ENCODE assay signal across 1 cellular context in the genomic region with DNA sequence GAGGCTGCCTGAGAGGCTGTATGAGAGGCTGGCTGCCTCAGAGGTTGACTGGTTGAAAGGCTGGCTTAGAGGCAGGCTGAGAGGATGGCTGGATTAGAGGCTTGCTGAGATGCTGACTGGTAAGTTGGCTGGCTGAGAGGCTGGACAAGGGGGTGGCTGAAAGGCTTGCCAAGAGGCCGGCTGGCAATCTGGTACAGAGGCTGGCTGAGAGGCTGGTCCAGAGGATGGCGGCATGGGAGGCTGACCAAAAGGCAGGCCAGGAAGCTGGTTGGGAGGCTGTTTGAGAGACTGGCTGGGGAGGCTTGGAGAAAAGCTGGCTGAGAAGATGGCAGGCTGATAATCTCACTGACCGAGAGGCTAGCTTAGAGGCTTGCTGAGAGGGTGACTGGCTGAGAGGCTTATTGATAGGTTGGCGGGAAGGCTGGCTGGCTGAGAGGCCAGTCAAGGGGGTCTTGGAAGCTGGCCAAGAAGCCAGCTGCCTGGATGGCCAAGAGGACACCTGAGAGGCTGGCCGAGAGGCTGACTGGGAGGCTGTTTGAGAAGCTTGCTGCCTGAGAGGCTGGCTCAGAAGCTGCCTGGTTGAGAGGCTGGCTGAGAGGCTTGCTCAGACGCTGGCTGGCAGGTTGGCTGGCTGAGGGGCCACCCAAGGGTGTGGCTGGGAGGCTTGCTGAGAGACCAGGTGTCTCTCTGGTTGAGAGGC.
TF ChIP-seq lines count a peak whose summit lies in the region.

No MANE protein-coding gene starts in this region.

TF ChIP-seq in HepG2, 621 proteins besides CTCF, POLR2A, EP300 and RAD21 (continued from another document and continues in another):
- TF ChIP-seq, protein P1, sequence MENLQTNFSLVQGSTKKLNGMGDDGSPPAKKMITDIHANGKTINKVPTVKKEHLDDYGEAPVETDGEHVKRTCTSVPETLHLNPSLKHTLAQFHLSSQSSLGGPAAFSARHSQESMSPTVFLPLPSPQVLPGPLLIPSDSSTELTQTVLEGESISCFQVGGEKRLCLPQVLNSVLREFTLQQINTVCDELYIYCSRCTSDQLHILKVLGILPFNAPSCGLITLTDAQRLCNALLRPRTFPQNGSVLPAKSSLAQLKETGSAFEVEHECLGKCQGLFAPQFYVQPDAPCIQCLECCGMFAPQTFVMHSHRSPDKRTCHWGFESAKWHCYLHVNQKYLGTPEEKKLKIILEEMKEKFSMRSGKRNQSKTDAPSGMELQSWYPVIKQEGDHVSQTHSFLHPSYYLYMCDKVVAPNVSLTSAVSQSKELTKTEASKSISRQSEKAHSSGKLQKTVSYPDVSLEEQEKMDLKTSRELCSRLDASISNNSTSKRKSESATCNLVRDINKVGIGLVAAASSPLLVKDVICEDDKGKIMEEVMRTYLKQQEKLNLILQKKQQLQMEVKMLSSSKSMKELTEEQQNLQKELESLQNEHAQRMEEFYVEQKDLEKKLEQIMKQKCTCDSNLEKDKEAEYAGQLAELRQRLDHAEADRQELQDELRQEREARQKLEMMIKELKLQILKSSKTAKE (CRISPR knock-in tag; IDR thresholded peaks at IDR 0.05; ENCODE audit: borderline replicate concordance) = no peak
- TF ChIP-seq NFE2L2 (IDR thresholded peaks at IDR 0.05; ENCODE audit: low read length) = no peak
- TF ChIP-seq MTA3 (CRISPR knock-in tag; IDR thresholded peaks at IDR 0.05) = no peak
- TF ChIP-seq LCORL (IDR thresholded peaks at IDR 0.05) = no peak
- TF ChIP-seq LCORL (CRISPR knock-in tag; IDR thresholded peaks at IDR 0.05) = no peak; the same call in 1 of the 2 replicates
- TF ChIP-seq ZNF776 (CRISPR knock-in tag; IDR thresholded peaks at IDR 0.05) = peak; percentile 74; the same call in 1 of the 2 replicates
- TF ChIP-seq, protein P2, sequence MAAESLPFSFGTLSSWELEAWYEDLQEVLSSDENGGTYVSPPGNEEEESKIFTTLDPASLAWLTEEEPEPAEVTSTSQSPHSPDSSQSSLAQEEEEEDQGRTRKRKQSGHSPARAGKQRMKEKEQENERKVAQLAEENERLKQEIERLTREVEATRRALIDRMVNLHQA (CRISPR knock-in tag; IDR thresholded peaks at IDR 0.05) = no peak
- peak; percentile 56; the same call in 1 of the 2 replicates for TF ChIP-seq NRL (CRISPR knock-in tag; IDR thresholded peaks at IDR 0.05; ENCODE audit: borderline replicate concordance)
- TF ChIP-seq, protein P3, sequence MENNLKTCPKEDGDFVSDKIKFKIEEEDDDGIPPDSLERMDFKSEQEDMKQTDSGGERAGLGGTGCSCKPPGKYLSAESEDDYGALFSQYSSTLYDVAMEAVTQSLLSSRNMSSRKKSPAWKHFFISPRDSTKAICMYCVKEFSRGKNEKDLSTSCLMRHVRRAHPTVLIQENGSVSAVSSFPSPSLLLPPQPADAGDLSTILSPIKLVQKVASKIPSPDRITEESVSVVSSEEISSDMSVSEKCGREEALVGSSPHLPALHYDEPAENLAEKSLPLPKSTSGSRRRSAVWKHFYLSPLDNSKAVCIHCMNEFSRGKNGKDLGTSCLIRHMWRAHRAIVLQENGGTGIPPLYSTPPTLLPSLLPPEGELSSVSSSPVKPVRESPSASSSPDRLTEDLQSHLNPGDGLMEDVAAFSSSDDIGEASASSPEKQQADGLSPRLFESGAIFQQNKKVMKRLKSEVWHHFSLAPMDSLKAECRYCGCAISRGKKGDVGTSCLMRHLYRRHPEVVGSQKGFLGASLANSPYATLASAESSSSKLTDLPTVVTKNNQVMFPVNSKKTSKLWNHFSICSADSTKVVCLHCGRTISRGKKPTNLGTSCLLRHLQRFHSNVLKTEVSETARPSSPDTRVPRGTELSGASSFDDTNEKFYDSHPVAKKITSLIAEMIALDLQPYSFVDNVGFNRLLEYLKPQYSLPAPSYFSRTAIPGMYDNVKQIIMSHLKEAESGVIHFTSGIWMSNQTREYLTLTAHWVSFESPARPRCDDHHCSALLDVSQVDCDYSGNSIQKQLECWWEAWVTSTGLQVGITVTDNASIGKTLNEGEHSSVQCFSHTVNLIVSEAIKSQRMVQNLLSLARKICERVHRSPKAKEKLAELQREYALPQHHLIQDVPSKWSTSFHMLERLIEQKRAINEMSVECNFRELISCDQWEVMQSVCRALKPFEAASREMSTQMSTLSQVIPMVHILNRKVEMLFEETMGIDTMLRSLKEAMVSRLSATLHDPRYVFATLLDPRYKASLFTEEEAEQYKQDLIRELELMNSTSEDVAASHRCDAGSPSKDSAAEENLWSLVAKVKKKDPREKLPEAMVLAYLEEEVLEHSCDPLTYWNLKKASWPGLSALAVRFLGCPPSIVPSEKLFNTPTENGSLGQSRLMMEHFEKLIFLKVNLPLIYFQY (CRISPR knock-in tag; IDR thresholded peaks at IDR 0.05; ENCODE audit: borderline replicate concordance) = no peak
- TF ChIP-seq HIVEP1 (CRISPR knock-in tag; IDR thresholded peaks at IDR 0.05) = no peak
- no peak for TF ChIP-seq ZNF484 (CRISPR knock-in tag; IDR thresholded peaks at IDR 0.05; ENCODE audit: borderline replicate concordance, low read depth)
- TF ChIP-seq CREM (IDR thresholded peaks at IDR 0.05) = no peak
- TF ChIP-seq CREM (CRISPR knock-in tag; IDR thresholded peaks at IDR 0.05) = no peak
- TF ChIP-seq, protein P4, sequence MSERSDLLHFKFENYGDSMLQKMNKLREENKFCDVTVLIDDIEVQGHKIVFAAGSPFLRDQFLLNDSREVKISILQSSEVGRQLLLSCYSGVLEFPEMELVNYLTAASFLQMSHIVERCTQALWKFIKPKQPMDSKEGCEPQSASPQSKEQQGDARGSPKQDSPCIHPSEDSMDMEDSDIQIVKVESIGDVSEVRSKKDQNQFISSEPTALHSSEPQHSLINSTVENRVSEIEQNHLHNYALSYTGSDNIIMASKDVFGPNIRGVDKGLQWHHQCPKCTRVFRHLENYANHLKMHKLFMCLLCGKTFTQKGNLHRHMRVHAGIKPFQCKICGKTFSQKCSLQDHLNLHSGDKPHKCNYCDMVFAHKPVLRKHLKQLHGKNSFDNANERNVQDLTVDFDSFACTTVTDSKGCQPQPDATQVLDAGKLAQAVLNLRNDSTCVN (CRISPR knock-in tag; IDR thresholded peaks at IDR 0.05; ENCODE audit: borderline replicate concordance) = no peak
- TF ChIP-seq, protein P5, sequence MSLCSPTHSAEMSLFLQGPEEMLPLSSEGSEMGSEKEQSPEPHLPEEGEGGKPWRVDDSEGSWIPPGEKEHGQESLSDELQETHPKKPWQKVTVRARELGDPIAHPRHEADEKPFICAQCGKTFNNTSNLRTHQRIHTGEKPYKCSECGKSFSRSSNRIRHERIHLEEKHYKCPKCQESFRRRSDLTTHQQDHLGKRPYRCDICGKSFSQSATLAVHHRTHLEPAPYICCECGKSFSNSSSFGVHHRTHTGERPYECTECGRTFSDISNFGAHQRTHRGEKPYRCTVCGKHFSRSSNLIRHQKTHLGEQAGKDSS (CRISPR knock-in tag; IDR thresholded peaks at IDR 0.05; ENCODE audit: borderline replicate concordance, low read depth) = peak; percentile 80; the same call in 1 of the 2 replicates
- TF ChIP-seq FOXC1 (CRISPR knock-in tag; IDR thresholded peaks at IDR 0.05; ENCODE audit: borderline replicate concordance) = peak; percentile 70
- TF ChIP-seq BCL6 (CRISPR knock-in tag; IDR thresholded peaks at IDR 0.05) = no peak
- no peak for TF ChIP-seq ZNF230 (CRISPR knock-in tag; IDR thresholded peaks at IDR 0.05)
- TF ChIP-seq ZZZ3 (CRISPR knock-in tag; IDR thresholded peaks at IDR 0.05; ENCODE audit: borderline replicate concordance) = no peak
- TF ChIP-seq, protein P6, sequence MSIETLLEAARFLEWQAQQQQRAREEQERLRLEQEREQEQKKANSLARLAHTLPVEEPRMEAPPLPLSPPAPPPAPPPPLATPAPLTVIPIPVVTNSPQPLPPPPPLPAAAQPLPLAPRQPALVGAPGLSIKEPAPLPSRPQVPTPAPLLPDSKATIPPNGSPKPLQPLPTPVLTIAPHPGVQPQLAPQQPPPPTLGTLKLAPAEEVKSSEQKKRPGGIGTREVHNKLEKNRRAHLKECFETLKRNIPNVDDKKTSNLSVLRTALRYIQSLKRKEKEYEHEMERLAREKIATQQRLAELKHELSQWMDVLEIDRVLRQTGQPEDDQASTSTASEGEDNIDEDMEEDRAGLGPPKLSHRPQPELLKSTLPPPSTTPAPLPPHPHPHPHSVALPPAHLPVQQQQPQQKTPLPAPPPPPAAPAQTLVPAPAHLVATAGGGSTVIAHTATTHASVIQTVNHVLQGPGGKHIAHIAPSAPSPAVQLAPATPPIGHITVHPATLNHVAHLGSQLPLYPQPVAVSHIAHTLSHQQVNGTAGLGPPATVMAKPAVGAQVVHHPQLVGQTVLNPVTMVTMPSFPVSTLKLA (IDR thresholded peaks at IDR 0.05) = no peak
- TF ChIP-seq, protein P7, sequence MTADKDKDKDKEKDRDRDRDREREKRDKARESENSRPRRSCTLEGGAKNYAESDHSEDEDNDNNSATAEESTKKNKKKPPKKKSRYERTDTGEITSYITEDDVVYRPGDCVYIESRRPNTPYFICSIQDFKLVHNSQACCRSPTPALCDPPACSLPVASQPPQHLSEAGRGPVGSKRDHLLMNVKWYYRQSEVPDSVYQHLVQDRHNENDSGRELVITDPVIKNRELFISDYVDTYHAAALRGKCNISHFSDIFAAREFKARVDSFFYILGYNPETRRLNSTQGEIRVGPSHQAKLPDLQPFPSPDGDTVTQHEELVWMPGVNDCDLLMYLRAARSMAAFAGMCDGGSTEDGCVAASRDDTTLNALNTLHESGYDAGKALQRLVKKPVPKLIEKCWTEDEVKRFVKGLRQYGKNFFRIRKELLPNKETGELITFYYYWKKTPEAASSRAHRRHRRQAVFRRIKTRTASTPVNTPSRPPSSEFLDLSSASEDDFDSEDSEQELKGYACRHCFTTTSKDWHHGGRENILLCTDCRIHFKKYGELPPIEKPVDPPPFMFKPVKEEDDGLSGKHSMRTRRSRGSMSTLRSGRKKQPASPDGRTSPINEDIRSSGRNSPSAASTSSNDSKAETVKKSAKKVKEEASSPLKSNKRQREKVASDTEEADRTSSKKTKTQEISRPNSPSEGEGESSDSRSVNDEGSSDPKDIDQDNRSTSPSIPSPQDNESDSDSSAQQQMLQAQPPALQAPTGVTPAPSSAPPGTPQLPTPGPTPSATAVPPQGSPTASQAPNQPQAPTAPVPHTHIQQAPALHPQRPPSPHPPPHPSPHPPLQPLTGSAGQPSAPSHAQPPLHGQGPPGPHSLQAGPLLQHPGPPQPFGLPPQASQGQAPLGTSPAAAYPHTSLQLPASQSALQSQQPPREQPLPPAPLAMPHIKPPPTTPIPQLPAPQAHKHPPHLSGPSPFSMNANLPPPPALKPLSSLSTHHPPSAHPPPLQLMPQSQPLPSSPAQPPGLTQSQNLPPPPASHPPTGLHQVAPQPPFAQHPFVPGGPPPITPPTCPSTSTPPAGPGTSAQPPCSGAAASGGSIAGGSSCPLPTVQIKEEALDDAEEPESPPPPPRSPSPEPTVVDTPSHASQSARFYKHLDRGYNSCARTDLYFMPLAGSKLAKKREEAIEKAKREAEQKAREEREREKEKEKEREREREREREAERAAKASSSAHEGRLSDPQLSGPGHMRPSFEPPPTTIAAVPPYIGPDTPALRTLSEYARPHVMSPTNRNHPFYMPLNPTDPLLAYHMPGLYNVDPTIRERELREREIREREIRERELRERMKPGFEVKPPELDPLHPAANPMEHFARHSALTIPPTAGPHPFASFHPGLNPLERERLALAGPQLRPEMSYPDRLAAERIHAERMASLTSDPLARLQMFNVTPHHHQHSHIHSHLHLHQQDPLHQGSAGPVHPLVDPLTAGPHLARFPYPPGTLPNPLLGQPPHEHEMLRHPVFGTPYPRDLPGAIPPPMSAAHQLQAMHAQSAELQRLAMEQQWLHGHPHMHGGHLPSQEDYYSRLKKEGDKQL (CRISPR knock-in tag; IDR thresholded peaks at IDR 0.05; ENCODE audit: low read depth) = no peak
- no peak for TF ChIP-seq ZNF20 (CRISPR knock-in tag; IDR thresholded peaks at IDR 0.05)
- no peak for TF ChIP-seq FOXJ3 (CRISPR knock-in tag; IDR thresholded peaks at IDR 0.05; ENCODE audit: borderline replicate concordance)
- TF ChIP-seq, protein P8, sequence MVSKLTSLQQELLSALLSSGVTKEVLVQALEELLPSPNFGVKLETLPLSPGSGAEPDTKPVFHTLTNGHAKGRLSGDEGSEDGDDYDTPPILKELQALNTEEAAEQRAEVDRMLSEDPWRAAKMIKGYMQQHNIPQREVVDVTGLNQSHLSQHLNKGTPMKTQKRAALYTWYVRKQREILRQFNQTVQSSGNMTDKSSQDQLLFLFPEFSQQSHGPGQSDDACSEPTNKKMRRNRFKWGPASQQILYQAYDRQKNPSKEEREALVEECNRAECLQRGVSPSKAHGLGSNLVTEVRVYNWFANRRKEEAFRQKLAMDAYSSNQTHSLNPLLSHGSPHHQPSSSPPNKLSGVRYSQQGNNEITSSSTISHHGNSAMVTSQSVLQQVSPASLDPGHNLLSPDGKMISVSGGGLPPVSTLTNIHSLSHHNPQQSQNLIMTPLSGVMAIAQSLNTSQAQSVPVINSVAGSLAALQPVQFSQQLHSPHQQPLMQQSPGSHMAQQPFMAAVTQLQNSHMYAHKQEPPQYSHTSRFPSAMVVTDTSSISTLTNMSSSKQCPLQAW (CRISPR knock-in tag; IDR thresholded peaks at IDR 0.05) = peak; percentile 20; the same call in 1 of the 2 replicates
- TF ChIP-seq ZNF34 (CRISPR knock-in tag; IDR thresholded peaks at IDR 0.05; ENCODE audit: borderline replicate concordance) = no peak
- TF ChIP-seq ZBTB8A (CRISPR knock-in tag; IDR thresholded peaks at IDR 0.05; ENCODE audit: borderline replicate concordance, low read depth) = no peak
- TF ChIP-seq MEIS2 (CRISPR knock-in tag; IDR thresholded peaks at IDR 0.05) = peak; percentile 87
- TF ChIP-seq NAIF1 (CRISPR knock-in tag; IDR thresholded peaks at IDR 0.05; ENCODE audit: borderline replicate concordance) = no peak
- no peak for TF ChIP-seq ETV5 (CRISPR knock-in tag; IDR thresholded peaks at IDR 0.05; ENCODE audit: borderline replicate concordance)
- TF ChIP-seq ZNF598 (CRISPR knock-in tag; IDR thresholded peaks at IDR 0.05; ENCODE audit: borderline replicate concordance) = peak; percentile 59; the same call in 1 of the 2 replicates
- TF ChIP-seq RBFOX2 (IDR thresholded peaks at IDR 0.05; ENCODE audit: low read depth, low read length) = no peak
- TF ChIP-seq NR2F6 (IDR thresholded peaks at IDR 0.05) = no peak
- no peak for TF ChIP-seq NR2F6 (CRISPR knock-in tag; IDR thresholded peaks at IDR 0.05)
- TF ChIP-seq, protein P9, sequence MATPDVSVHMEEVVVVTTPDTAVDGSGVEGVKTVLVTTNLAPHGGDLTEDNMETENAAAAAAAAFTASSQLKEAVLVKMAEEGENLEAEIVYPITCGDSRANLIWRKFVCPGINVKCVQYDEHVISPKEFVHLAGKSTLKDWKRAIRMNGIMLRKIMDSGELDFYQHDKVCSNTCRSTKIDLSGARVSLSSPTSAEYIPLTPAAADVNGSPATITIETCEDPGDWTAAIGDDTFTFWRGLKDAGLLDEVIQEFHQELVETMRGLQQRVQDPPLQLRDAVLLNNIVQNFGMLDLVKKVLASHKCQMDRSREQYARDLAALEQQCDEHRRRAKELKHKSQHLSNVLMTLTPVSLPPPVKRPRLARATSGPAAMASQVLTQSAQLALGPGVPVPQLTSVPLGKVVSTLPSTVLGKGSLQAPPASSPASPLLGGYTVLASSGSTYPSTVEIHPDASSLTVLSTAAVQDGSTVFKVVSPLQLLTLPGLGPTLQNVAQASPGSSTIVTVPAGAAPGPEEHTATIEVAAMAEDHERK (CRISPR knock-in tag; IDR thresholded peaks at IDR 0.05; ENCODE audit: low read depth) = no peak
- TF ChIP-seq, protein P10, sequence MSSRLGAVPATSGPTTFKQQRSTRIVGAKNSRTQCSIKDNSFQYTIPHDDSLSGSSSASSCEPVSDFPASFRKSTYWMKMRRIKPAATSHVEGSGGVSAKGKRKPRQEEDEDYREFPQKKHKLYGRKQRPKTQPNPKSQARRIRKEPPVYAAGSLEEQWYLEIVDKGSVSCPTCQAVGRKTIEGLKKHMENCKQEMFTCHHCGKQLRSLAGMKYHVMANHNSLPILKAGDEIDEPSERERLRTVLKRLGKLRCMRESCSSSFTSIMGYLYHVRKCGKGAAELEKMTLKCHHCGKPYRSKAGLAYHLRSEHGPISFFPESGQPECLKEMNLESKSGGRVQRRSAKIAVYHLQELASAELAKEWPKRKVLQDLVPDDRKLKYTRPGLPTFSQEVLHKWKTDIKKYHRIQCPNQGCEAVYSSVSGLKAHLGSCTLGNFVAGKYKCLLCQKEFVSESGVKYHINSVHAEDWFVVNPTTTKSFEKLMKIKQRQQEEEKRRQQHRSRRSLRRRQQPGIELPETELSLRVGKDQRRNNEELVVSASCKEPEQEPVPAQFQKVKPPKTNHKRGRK (CRISPR knock-in tag; IDR thresholded peaks at IDR 0.05) = no peak
